In genomic region chr3:177579419-177579818, GRCh38 we compare ENCODE assay signal across 23 cellular contexts.
"Had no signal": no experiment of that assay in that cellular context is flagged by ENCODE, and none has a peak within 500 bp of the region (broad histone marks: within the 10 kb centered on the region; RNA-seq: fewer than 3 reads in every experiment).

No MANE protein-coding gene starts in this region.

- H3K4me1 ChIP-seq: psoas muscle had no signal

- H3K4me3 ChIP-seq: esophagus squamous epithelium, heart left ventricle, psoas muscle, right atrium auricular region, tibial artery had no signal

- H3K27ac ChIP-seq: heart left ventricle, psoas muscle, right atrium auricular region, tibial artery had no signal

- H3K36me3 ChIP-seq: esophagus squamous epithelium, heart left ventricle, right atrium auricular region, tibial artery had no signal

- H3K27me3 ChIP-seq: esophagus squamous epithelium, heart left ventricle, right atrium auricular region, tibial artery had no signal

- H3K9me3 ChIP-seq: esophagus squamous epithelium, heart left ventricle, psoas muscle, right atrium auricular region, tibial artery had no signal

- ATAC-seq: activated CD4-positive, alpha-beta T cell treated with anti-CD3 and anti-CD28 coated beads for 36 hours; activated T-cell treated with anti-CD3 and anti-CD28 coated beads, Interleukin-2, amount 50 U/mL, for 4 hours; heart left ventricle; left cardiac atrium; natural killer cell treated with Interleukin-12 subunit alpha and Interleukin-12 subunit beta and Interleukin-15 and Interleukin-18, amount 100 ng/mL, for 72 hours; psoas muscle; stimulated activated effector memory CD8-positive, alpha-beta T cell treated with anti-CD3 and anti-CD28 coated beads, Interleukin-12 subunit alpha, Interleukin-12 subunit beta, amount 100 ng/mL, for 72 hours; stimulated activated naive CD8-positive, alpha-beta T cell treated with anti-CD3 and anti-CD28 coated beads, Interleukin-15, amount 100 ng/mL, for 72 hours; T-helper 17 cell had no signal

- DNase-seq: activated B cell treated with CpG ODN at 0.5 μM for 24 hours; activated CD4-positive, alpha-beta T cell treated with anti-CD3 and anti-CD28 coated beads for 36 hours; activated CD4-positive, alpha-beta T cell treated with anti-CD3 and anti-CD28 coated beads, Interleukin-2, amount 50 U/mL, for 4 hours; activated CD8-positive, alpha-beta memory T cell treated with anti-CD3 and anti-CD28 coated beads for 24 hours; activated CD8-positive, alpha-beta memory T cell treated with anti-CD3 and anti-CD28 coated beads, Interleukin-2, amount 50 U/mL, for 4 hours; activated naive CD4-positive, alpha-beta T cell treated with anti-CD3 and anti-CD28 coated beads for 36 hours; activated naive CD8-positive, alpha-beta T cell treated with anti-CD3 and anti-CD28 coated beads, Interleukin-2, amount 10 ng/mL, durations not matched to agents 7 days and 5 days; activated T-cell treated with anti-CD3 and anti-CD28 coated beads, Interleukin-2, amount 50 U/mL, for 4 hours; amygdala; central memory CD4-positive, alpha-beta T cell; dermis blood vessel endothelial cell; effector CD8-positive, alpha-beta T cell; esophagus squamous epithelium; heart left ventricle; left cardiac atrium; psoas muscle; stimulated activated CD4-positive, alpha-beta T cell treated with anti-CD3 and anti-CD28 coated beads, Interleukin-2, amount 100 ng/mL, for 24 hours; stimulated activated naive CD8-positive, alpha-beta T cell treated with anti-CD3 and anti-CD28 coated beads, Interleukin-15, amount 100 ng/mL, for 72 hours; T-helper 17 cell; tibial artery had no signal
